19 cellular contexts compared by ENCODE assay signal in the genomic region with DNA sequence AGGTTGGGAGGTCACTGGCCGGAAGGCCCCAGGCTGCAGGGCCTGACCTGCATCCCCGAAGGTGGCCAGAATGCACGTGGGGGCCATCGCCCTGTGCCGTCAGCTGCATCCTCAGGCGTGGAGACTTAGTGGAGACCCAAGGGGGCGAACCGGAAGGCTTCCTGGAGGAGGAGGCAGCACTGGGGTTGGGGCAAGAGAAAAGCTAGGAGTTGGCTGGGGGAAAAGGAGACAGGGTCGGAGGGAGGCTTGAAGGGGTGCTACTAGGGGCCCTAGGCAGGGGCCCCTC. TPM values are rescaled to one million over a fixed set of nuclear protein-coding genes. Genes with fewer than 3 reads are reported as not detected.
DNase-seq lines count a peak whose midpoint lies in the region; ATAC-seq and TF ChIP-seq lines count a peak whose summit lies in the region.
"Had no signal": no experiment of that assay in that cellular context is flagged by ENCODE, and none has a peak within 500 bp of the region (broad histone marks: within the 10 kb centered on the region; RNA-seq: fewer than 3 reads in every experiment).

No MANE protein-coding gene starts in this region.

- peak overlapping the region; percentile 100 for H3K4me2 ChIP-seq in OCI-LY7 (ENCODE audit: low read length)
- no peak overlapping the region for H3K4me2 ChIP-seq in neuronal stem cell (ENCODE audit: insufficient read depth, low read length, poor library complexity, severe bottlenecking)

- H4K8ac ChIP-seq in neuronal stem cell (ENCODE audit: low read depth, low read length): no peak overlapping the region

- no peak overlapping the region for H3K4ac ChIP-seq in neuronal stem cell (ENCODE audit: low read length)

- H3K9me2 ChIP-seq in OCI-LY7 (ENCODE audit: insufficient read depth, low read length): no peaks in the 10 kb centered on the region

- intact Hi-C loops in CD4-positive, alpha-beta T cell (cut with DNase I, micrococcal nuclease): no loop called here
- intact Hi-C loops in OCI-LY7 (cut with micrococcal nuclease; ENCODE audit: unreplicated experiment): no loop called here
- intact Hi-C loops in activated CD4-positive, alpha-beta T cell treated with anti-CD3 and anti-CD28 coated beads, Interleukin-2, amount 10 ng/mL, durations not matched to agents 24 days and 14 days (cut with micrococcal nuclease): no loop called here

- H4K91ac ChIP-seq in neuronal stem cell (ENCODE audit: low read depth, low read length, poor library complexity): no peak overlapping the region

- H4K20me1 ChIP-seq in OCI-LY7 (ENCODE audit: insufficient read depth, low read length): no peaks in the 10 kb centered on the region

- CTCF ChIA-PET in CD4-positive, alpha-beta T cell (lab: Charles Lee): no interaction called here
- CTCF ChIA-PET in OCI-LY7 (lab: Charles Lee; ENCODE audit: unreplicated experiment): interaction anchor here (0.6 kb wide), 1 partner anchor 1384 kb away, joined by 3 read pairs; no protein-coding TSS in a partner anchor

- no peak overlapping the region for H2AK5ac ChIP-seq in neuronal stem cell (ENCODE audit: low read depth, low read length)

- H3K27me3 Mint-ChIP-seq in CD4-positive, alpha-beta T cell: no peaks in the 10 kb centered on the region
- H3K27me3 Mint-ChIP-seq in activated CD4-positive, alpha-beta T cell treated with anti-CD3 and anti-CD28 coated beads, Interleukin-2, amount 10 ng/mL, durations not matched to agents 24 days and 14 days: no peaks in the 10 kb centered on the region
- H3K27me3 Mint-ChIP-seq: IgD-negative memory B cell had no signal

- H3K9ac ChIP-seq in neuronal stem cell (ENCODE audit: low read depth, low read length, poor library complexity): peak overlapping the region; percentile 15
- H3K9ac ChIP-seq: GM23248 had no signal

- H3K14ac ChIP-seq in neuronal stem cell (ENCODE audit: low read length): no peak overlapping the region

- no peaks in the 10 kb centered on the region for H3K9me3 Mint-ChIP-seq in CD4-positive, alpha-beta T cell
- no peaks in the 10 kb centered on the region for H3K9me3 Mint-ChIP-seq in activated CD4-positive, alpha-beta T cell treated with anti-CD3 and anti-CD28 coated beads, Interleukin-2, amount 10 ng/mL, durations not matched to agents 24 days and 14 days
- H3K9me3 Mint-ChIP-seq: CD8-positive, alpha-beta T cell; IgD-negative memory B cell had no signal

- no peak overlapping the region for H2BK5ac ChIP-seq in neuronal stem cell (ENCODE audit: low read length)

- POLR2A ChIA-PET in CD4-positive, alpha-beta T cell (lab: Charles Lee): no interaction called here
- POLR2A ChIA-PET in OCI-LY7 (lab: Charles Lee): no interaction called here

- no peak overlapping the region for H2AFZ ChIP-seq in OCI-LY7 (ENCODE audit: low read length)
- no peak overlapping the region for H2AFZ ChIP-seq in neuronal stem cell (ENCODE audit: low read length)
- H2AFZ ChIP-seq: GM23248 had no signal

- peaks cover 35% of the 10 kb centered on the region for H3K79me2 ChIP-seq in OCI-LY7 (ENCODE audit: insufficient read depth, low read depth, low read length)

- no peaks in the 10 kb centered on the region for H3K27me3 ChIP-seq in CD4-positive, alpha-beta T cell (ENCODE audit: control insufficient read depth, insufficient read depth, low read length)
- no peaks in the 10 kb centered on the region for H3K27me3 ChIP-seq in neuronal stem cell (ENCODE audit: control insufficient read depth in 3 of 3, insufficient read depth in 3 of 3, low read depth in 1 of 3, low read length in 3 of 3)

- peaks cover 12% of the 10 kb centered on the region for H3K79me1 ChIP-seq in neuronal stem cell (ENCODE audit: low read depth, low read length)

- no TSS peak for BruUV-seq in OCI-LY7 (replicated peaks; lab: Mats Ljungman, UMichigan)

- peaks cover 53% of the 10 kb centered on the region for H3K36me3 ChIP-seq in OCI-LY7 (ENCODE audit: insufficient read depth, low read length)
- H3K36me3 ChIP-seq in neuronal stem cell (replicated peaks in 1 of 2; ENCODE audit: control insufficient read depth in 2 of 2, insufficient read depth in 2 of 2, low read length in 2 of 2): peaks cover 15 to 76% of the 10 kb centered on the region in 2 donors

- H3K23ac ChIP-seq in neuronal stem cell (ENCODE audit: low read depth, low read length, poor library complexity): peak overlapping the region; percentile 77

- H3K36me3 Mint-ChIP-seq in CD4-positive, alpha-beta T cell (ENCODE audit: low read depth): peaks cover 49% of the 10 kb centered on the region
- peaks cover 24% of the 10 kb centered on the region for H3K36me3 Mint-ChIP-seq in activated CD4-positive, alpha-beta T cell treated with anti-CD3 and anti-CD28 coated beads, Interleukin-2, amount 10 ng/mL, durations not matched to agents 24 days and 14 days (ENCODE audit: low read depth)

- no peak for ATAC-seq in CD4-positive, alpha-beta T cell (ENCODE audit: poor library complexity)
- ATAC-seq: CD8-positive, alpha-beta T cell; HCT116; PC-3 had no signal

- TF ChIP-seq CTCF in CD4-positive, alpha-beta T cell (IDR thresholded peaks at IDR 0.05): no peak
- TF ChIP-seq CTCF in OCI-LY7 (conservative IDR thresholded peaks at IDR 0.05; ENCODE audit: low read length): no peak

- DNase-seq in CD4-positive, alpha-beta T cell: no peak
- DNase-seq in OCI-LY7 (ENCODE audit: low spot score) (no peak), neuronal stem cell (ENCODE audit: low spot score) (no peak), kidney glomerular epithelial cell (lab: John Stamatoyannopoulos, UW) (no peak), midbrain (lab: John Stamatoyannopoulos, UW) (no peak)
- no peak for DNase-seq in activated CD4-positive, alpha-beta T cell treated with anti-CD3 and anti-CD28 coated beads, Interleukin-2, amount 10 ng/mL, durations not matched to agents 24 days and 14 days
- DNase-seq: CD8-positive, alpha-beta T cell; GM23248; NCI-H1048; NCI-H1417 treated with DMSO at 0.1 percent for 48 hours; NCI-H187; NCI-H446; NCI-H526; PC-3; Right ventricle myocardium superior; SW 1271 had no signal

- no peak overlapping the region for H2BK12ac ChIP-seq in neuronal stem cell (ENCODE audit: low read length)

- no peak overlapping the region for H3K27ac ChIP-seq in CD4-positive, alpha-beta T cell (ENCODE audit: low read depth, low read length)
- peak overlapping the region; percentile 74 for H3K27ac ChIP-seq in OCI-LY7 (ENCODE audit: low read depth, low read length, poor library complexity, severe bottlenecking)
- H3K27ac ChIP-seq in neuronal stem cell (replicated peaks; ENCODE audit: low read length): no peak overlapping the region
- H3K27ac ChIP-seq: GM23248 had no signal

- H3K9me3 ChIP-seq in CD4-positive, alpha-beta T cell (ENCODE audit: control insufficient read depth, low read length): no peaks in the 10 kb centered on the region
- H3K9me3 ChIP-seq in OCI-LY7 (ENCODE audit: low read length): no peaks in the 10 kb centered on the region
- H3K9me3 ChIP-seq in neuronal stem cell (replicated peaks in 1 of 2; ENCODE audit: control insufficient read depth in 2 of 2, insufficient read depth in 1 of 2, low read depth in 1 of 2, low read length in 2 of 2): no peaks in the 10 kb centered on the region

- no peak overlapping the region for H3K18ac ChIP-seq in neuronal stem cell (ENCODE audit: low read length)

- H3K4me1 ChIP-seq in OCI-LY7 (ENCODE audit: insufficient read depth, low read length, poor library complexity, severe bottlenecking): peaks cover 52% of the 10 kb centered on the region
- H3K4me1 ChIP-seq in neuronal stem cell (ENCODE audit: control insufficient read depth in 2 of 2, insufficient read depth in 1 of 2, low read depth in 1 of 2, low read length in 2 of 2): peaks cover 17 to 20% of the 10 kb centered on the region in 2 donors

- no peak overlapping the region for H3K4me3 Mint-ChIP-seq in CD4-positive, alpha-beta T cell
- no peak overlapping the region for H3K4me3 Mint-ChIP-seq in activated CD4-positive, alpha-beta T cell treated with anti-CD3 and anti-CD28 coated beads, Interleukin-2, amount 10 ng/mL, durations not matched to agents 24 days and 14 days
- H3K4me3 Mint-ChIP-seq: CD8-positive, alpha-beta T cell had no signal

- no peak overlapping the region for H3K4me3 ChIP-seq in OCI-LY7 (ENCODE audit: low read depth, low read length, poor library complexity, severe bottlenecking)
- no peak overlapping the region for H3K4me3 ChIP-seq in neuronal stem cell (ENCODE audit: low read length in 2 of 2)
- H3K4me3 ChIP-seq: GM23248 had no signal

- no CpG with 5 or more reads among the region's 9 CpGs for WGBS in neuronal stem cell (ENCODE audit: extremely low coverage in 2 of 2, insufficient read length in 2 of 2, insufficient replicate concordance in 1 of 2), 2 donors

- H2BK15ac ChIP-seq in neuronal stem cell (ENCODE audit: low read length): no peak overlapping the region

- H2BK120ac ChIP-seq in neuronal stem cell (ENCODE audit: low read depth, low read length): no peak overlapping the region

- H3K4me1 Mint-ChIP-seq in CD4-positive, alpha-beta T cell (ENCODE audit: low read depth): peaks cover 10% of the 10 kb centered on the region
- H3K4me1 Mint-ChIP-seq in activated CD4-positive, alpha-beta T cell treated with anti-CD3 and anti-CD28 coated beads, Interleukin-2, amount 10 ng/mL, durations not matched to agents 24 days and 14 days: peaks cover 10% of the 10 kb centered on the region

- peak overlapping the region; percentile 20 for H3K27ac Mint-ChIP-seq in CD4-positive, alpha-beta T cell
- H3K27ac Mint-ChIP-seq in activated CD4-positive, alpha-beta T cell treated with anti-CD3 and anti-CD28 coated beads, Interleukin-2, amount 10 ng/mL, durations not matched to agents 24 days and 14 days: no peak overlapping the region
- H3K27ac Mint-ChIP-seq: CD8-positive, alpha-beta T cell; IgD-negative memory B cell had no signal

RNA-seq across cellular contexts. Expression of a gene that starts 1.4 kb away (rescaled TPM):
- total RNA-seq in CD4-positive, alpha-beta T cell: 1 to 10 TPM; 3.7 to 4.4 TPM
- total RNA-seq in OCI-LY7 (2014; rRNA removed; shearing (Covaris generic)): 5.4 and 6.9 TPM in 2 replicates
- total RNA-seq in OCI-LY7 (2022): 35.3 and 35.8 TPM in 2 replicates
- polyA plus RNA-seq in neuronal stem cell (2013, experiment 1 of 2): 10.9 TPM
- 9.9 TPM for polyA plus RNA-seq in neuronal stem cell (2013, experiment 2 of 2)
- total RNA-seq in activated CD4-positive, alpha-beta T cell treated with anti-CD3 and anti-CD28 coated beads, Interleukin-2, amount 10 ng/mL, durations not matched to agents 24 days and 14 days: 11.4 and 14.6 TPM in 2 replicates
- total RNA-seq: GM23248 had no signal
- polyA plus RNA-seq: IgD-negative memory B cell had no signal

RNA-seq across cellular contexts. Expression of a gene that starts 10.8 kb away (rescaled TPM):
- total RNA-seq in CD4-positive, alpha-beta T cell: 1 to 10 TPM; 1.1 to 1.7 TPM
- 0.19 TPM in 1 of 2 replicates, not detected in the other for total RNA-seq in OCI-LY7 (2014; rRNA removed; shearing (Covaris generic))
- total RNA-seq in OCI-LY7 (2022): 0.48 and 0.51 TPM in 2 replicates
- polyA plus RNA-seq in neuronal stem cell (2013, experiment 1 of 2): 2.0 TPM
- 2.1 TPM for polyA plus RNA-seq in neuronal stem cell (2013, experiment 2 of 2)
- total RNA-seq in activated CD4-positive, alpha-beta T cell treated with anti-CD3 and anti-CD28 coated beads, Interleukin-2, amount 10 ng/mL, durations not matched to agents 24 days and 14 days: 0.14 TPM in 2 replicates
- total RNA-seq: SK-MEL-5 had no signal
- polyA plus RNA-seq: IgD-negative memory B cell had no signal

RNA-seq across cellular contexts. Expression of a gene that starts 11.3 kb away (rescaled TPM):
- total RNA-seq in CD4-positive, alpha-beta T cell: 100 to 1,000 TPM; 145 to 156 TPM
- 275 and 320 TPM in 2 replicates for total RNA-seq in OCI-LY7 (2014; rRNA removed; shearing (Covaris generic))
- total RNA-seq in OCI-LY7 (2022): 421 and 429 TPM in 2 replicates
- polyA plus RNA-seq in neuronal stem cell (2013, experiment 1 of 2): 218 TPM
- 213 TPM for polyA plus RNA-seq in neuronal stem cell (2013, experiment 2 of 2)
- total RNA-seq in activated CD4-positive, alpha-beta T cell treated with anti-CD3 and anti-CD28 coated beads, Interleukin-2, amount 10 ng/mL, durations not matched to agents 24 days and 14 days: 370 and 391 TPM in 2 replicates

RNA-seq across cellular contexts. Expression of a gene that starts 12.0 kb away (rescaled TPM):
- 1 to 10 TPM; 3.4 to 5.5 TPM for total RNA-seq in CD4-positive, alpha-beta T cell
- 7.1 and 10.5 TPM in 2 replicates for total RNA-seq in OCI-LY7 (2014; rRNA removed; shearing (Covaris generic))
- 6.4 and 8.7 TPM in 2 replicates for total RNA-seq in OCI-LY7 (2022)
- 2.3 TPM for polyA plus RNA-seq in neuronal stem cell (2013, experiment 1 of 2)
- 2.2 TPM for polyA plus RNA-seq in neuronal stem cell (2013, experiment 2 of 2)
- 3.3 and 4.4 TPM in 2 replicates for total RNA-seq in activated CD4-positive, alpha-beta T cell treated with anti-CD3 and anti-CD28 coated beads, Interleukin-2, amount 10 ng/mL, durations not matched to agents 24 days and 14 days
